In the genomic region with DNA sequence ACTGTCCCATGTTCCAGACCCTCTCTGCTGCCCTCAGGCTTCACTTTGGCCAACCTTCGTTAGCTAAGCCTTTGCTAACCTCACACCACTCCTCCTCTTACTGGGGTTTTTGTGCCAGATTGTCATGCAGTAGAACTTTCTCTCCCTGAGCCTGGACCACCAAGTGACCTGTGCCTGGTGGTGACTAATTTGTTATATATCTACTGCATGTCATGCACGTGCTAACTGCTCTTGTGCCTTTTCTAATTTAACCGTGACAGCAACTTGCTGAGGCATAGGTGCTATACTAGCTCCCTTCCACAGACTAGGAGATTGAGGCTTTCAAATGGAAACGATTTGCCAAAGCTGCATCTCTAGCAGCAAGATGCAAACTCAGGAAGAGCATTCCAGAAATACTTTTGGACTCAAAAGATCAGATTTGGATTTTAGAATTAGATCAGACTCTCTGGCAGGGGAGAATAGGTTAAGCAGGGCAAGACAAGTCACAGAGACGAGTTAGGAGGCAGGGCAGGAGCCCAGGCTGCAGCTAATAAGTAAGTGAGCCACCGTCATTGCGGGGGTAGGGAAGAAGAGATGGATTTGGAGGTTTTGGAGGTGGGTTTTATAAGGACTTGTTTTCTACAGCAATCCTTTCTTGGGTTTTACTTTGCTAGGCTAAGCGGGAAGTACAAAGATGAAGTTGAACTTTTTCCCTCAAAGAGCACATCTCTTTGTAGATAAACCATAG, we compare ENCODE assay signal across 13 cellular contexts. TPM values are rescaled to one million over a fixed set of nuclear protein-coding genes. Genes with fewer than 3 reads are reported as not detected.
DNase-seq lines count a peak whose midpoint lies in the region; ATAC-seq and TF ChIP-seq lines count a peak whose summit lies in the region.
"Had no signal": no experiment of that assay in that cellular context is flagged by ENCODE, and none has a peak within 500 bp of the region (broad histone marks: within the 10 kb centered on the region; RNA-seq: fewer than 3 reads in every experiment).

No MANE protein-coding gene starts in this region.

- peaks cover 38% of the 10 kb centered on the region for H3K79me2 ChIP-seq in PC-9 (ENCODE audit: low read depth)

- H3K36me3 Mint-ChIP-seq in activated CD8-positive, alpha-beta memory T cell treated with anti-CD3 and anti-CD28 coated beads, Interleukin-2, amount 10 ng/mL, durations not matched to agents 7 days and 5 days, result peaks cover 13% of the 10 kb centered on the region
- H3K36me3 Mint-ChIP-seq in endodermal cell (ENCODE audit: low read depth) (peaks cover 12% of the 10 kb centered on the region), progenitor cell of endocrine pancreas (ENCODE audit: insufficient read depth) (peaks cover 2% of the 10 kb centered on the region)

- 73 to 77% methylated on average over 6 to 8 of the region's 8 CpGs for WGBS in endodermal cell (ENCODE audit: insufficient coverage in 1 of 2, insufficient read length in 1 of 2), 2 experiments
- 72% methylated on average over 8 of the region's 8 CpGs for WGBS in esophagus muscularis mucosa

- H3K4me1 Mint-ChIP-seq in activated CD8-positive, alpha-beta memory T cell treated with anti-CD3 and anti-CD28 coated beads, Interleukin-2, amount 10 ng/mL, durations not matched to agents 7 days and 5 days, result peaks cover 42% of the 10 kb centered on the region
- peaks cover 23% of the 10 kb centered on the region for H3K4me1 Mint-ChIP-seq in endodermal cell
- peaks cover 22% of the 10 kb centered on the region for H3K4me1 Mint-ChIP-seq in progenitor cell of endocrine pancreas (ENCODE audit: low read depth)

- CTCF ChIA-PET in activated CD8-positive, alpha-beta memory T cell treated with anti-CD3 and anti-CD28 coated beads, Interleukin-2, amount 10 ng/mL, durations not matched to agents 7 days and 5 days (lab: Charles Lee), result interaction anchor here (3.0 to 3.1 kb wide), 2 partner anchors 51 to 74 kb away, joined by 16 to 20 read pairs; partner anchors contain the start of gene MTERF4
- CTCF ChIA-PET in PC-9 (lab: Charles Lee), result interaction anchor here (0.5 kb wide), 1 partner anchor 439 kb away, joined by 8 read pairs; no protein-coding TSS in a partner anchor

- H3K9me2 ChIP-seq in PC-9 (ENCODE audit: insufficient read depth), result no peaks in the 10 kb centered on the region

- POLR2A ChIA-PET in PC-9 (lab: Charles Lee; ENCODE audit: unreplicated experiment), result no interaction called here

- H3F3A ChIP-seq in PC-9 (ENCODE audit: insufficient read depth, low read depth), result no peaks in the 10 kb centered on the region

- H3K36me3 ChIP-seq in PC-9 (ENCODE audit: low read depth) (0 out of 2 replicates have a peak, but pooled peaks cover 3% of the 10 kb centered on the region), endodermal cell (ENCODE audit: control insufficient read depth, insufficient read depth, low read length) (peaks cover 9% of the 10 kb centered on the region), esophagus muscularis mucosa (peaks cover 0 to 38% (median 21%) of the 10 kb centered on the region in 4 donors)
- H3K36me3 ChIP-seq: thyroid gland had no signal

- no peak overlapping the region for H3K27ac Mint-ChIP-seq in activated CD8-positive, alpha-beta memory T cell treated with anti-CD3 and anti-CD28 coated beads, Interleukin-2, amount 10 ng/mL, durations not matched to agents 7 days and 5 days
- H3K27ac Mint-ChIP-seq in endodermal cell, result peak overlapping the region; percentile 1
- H3K27ac Mint-ChIP-seq in progenitor cell of endocrine pancreas, result no peak overlapping the region

- no peaks in the 10 kb centered on the region for H3K9me3 Mint-ChIP-seq in activated CD8-positive, alpha-beta memory T cell treated with anti-CD3 and anti-CD28 coated beads, Interleukin-2, amount 10 ng/mL, durations not matched to agents 7 days and 5 days (ENCODE audit: low read depth)
- no peaks in the 10 kb centered on the region for H3K9me3 Mint-ChIP-seq in endodermal cell
- H3K9me3 Mint-ChIP-seq in progenitor cell of endocrine pancreas (ENCODE audit: low read depth), result no peaks in the 10 kb centered on the region

- TF ChIP-seq CTCF in PC-9 (conservative IDR thresholded peaks at IDR 0.05) (no peak), endodermal cell (conservative IDR thresholded peaks at IDR 0.05) (no peak), progenitor cell of endocrine pancreas (IDR thresholded peaks at IDR 0.05; ENCODE audit: unreplicated experiment) (no peak), esophagus muscularis mucosa (IDR thresholded peaks at IDR 0.05) (no peak)

- H4K20me1 ChIP-seq in PC-9 (ENCODE audit: insufficient read depth), result peaks cover 5% of the 10 kb centered on the region; the same call in 1 of the 2 replicates

- H3K4me3 ChIP-seq in PC-9 (no peak overlapping the region), endodermal cell (ENCODE audit: low read length) (no peak overlapping the region), esophagus muscularis mucosa (no peak overlapping the region)
- H3K4me3 ChIP-seq: thyroid gland had no signal

- H3K4me3 Mint-ChIP-seq in activated CD8-positive, alpha-beta memory T cell treated with anti-CD3 and anti-CD28 coated beads, Interleukin-2, amount 10 ng/mL, durations not matched to agents 7 days and 5 days, result peak overlapping the region; percentile 89
- H3K4me3 Mint-ChIP-seq in endodermal cell, result peak overlapping the region; percentile 89
- H3K4me3 Mint-ChIP-seq in progenitor cell of endocrine pancreas (ENCODE audit: low read depth), result peak overlapping the region; percentile 91

- no peaks in the 10 kb centered on the region for H3K27me3 ChIP-seq in PC-9 (ENCODE audit: insufficient read depth, low read depth)
- H3K27me3 ChIP-seq in endodermal cell (ENCODE audit: control insufficient read depth, insufficient read depth, low read length, poor library complexity, severe bottlenecking), result peaks cover 5% of the 10 kb centered on the region
- H3K27me3 ChIP-seq in esophagus muscularis mucosa, result no peaks in the 10 kb centered on the region
- H3K27me3 ChIP-seq: thyroid gland had no signal

- no peak for DNase-seq in activated CD8-positive, alpha-beta memory T cell treated with anti-CD3 and anti-CD28 coated beads, Interleukin-2, amount 10 ng/mL, durations not matched to agents 7 days and 5 days
- DNase-seq in activated CD8-positive, alpha-beta memory T cell treated with anti-CD3 and anti-CD28 coated beads, Interleukin-2, amount 50 U/mL, for 4 hours, result no peak
- DNase-seq in PC-9 (no peak), endodermal cell (no peak), progenitor cell of endocrine pancreas (ENCODE audit: low spot score, unreplicated experiment) (no peak), esophagus muscularis mucosa (ENCODE audit: extremely low spot score) (no peak), foreskin melanocyte (no peak)
- DNase-seq: ACHN; activated CD4-positive, CD25-positive, alpha-beta regulatory T cell; lower lobe of right lung; right cardiac atrium; thyroid gland had no signal

- no peaks in the 10 kb centered on the region for H3K27me3 Mint-ChIP-seq in activated CD8-positive, alpha-beta memory T cell treated with anti-CD3 and anti-CD28 coated beads, Interleukin-2, amount 10 ng/mL, durations not matched to agents 7 days and 5 days
- H3K27me3 Mint-ChIP-seq in endodermal cell (ENCODE audit: insufficient read depth) (peaks cover 2% of the 10 kb centered on the region), progenitor cell of endocrine pancreas (no peaks in the 10 kb centered on the region)

- no peak overlapping the region for H3K9ac ChIP-seq in endodermal cell (ENCODE audit: extremely low read depth, low read length, poor library complexity, severe bottlenecking)

- no peaks in the 10 kb centered on the region for H3K9me3 ChIP-seq in PC-9 (ENCODE audit: insufficient read depth, low read depth)
- H3K9me3 ChIP-seq in endodermal cell (ENCODE audit: control insufficient read depth, low read length), result no peaks in the 10 kb centered on the region
- H3K9me3 ChIP-seq in esophagus muscularis mucosa, result no peaks in the 10 kb centered on the region
- H3K9me3 ChIP-seq: lower lobe of right lung, thyroid gland had no signal

- ATAC-seq in activated CD8-positive, alpha-beta memory T cell treated with anti-CD3 and anti-CD28 coated beads, Interleukin-2, amount 10 ng/mL, durations not matched to agents 7 days and 5 days, result no peak
- ATAC-seq in HG02571 (IDR thresholded peaks at IDR 0.05; ENCODE audit: unreplicated experiment), result no peak
- ATAC-seq: lower lobe of right lung, right cardiac atrium had no signal

- no peak overlapping the region; the same call in 1 of the 2 replicates for H3K4me2 ChIP-seq in PC-9

- TF ChIP-seq POLR2A in esophagus muscularis mucosa (IDR thresholded peaks at IDR 0.05; ENCODE audit: low read depth), result no peak

- H3K4me1 ChIP-seq in PC-9 (replicated peaks; ENCODE audit: insufficient read depth), result peaks cover 17% of the 10 kb centered on the region
- no peaks in the 10 kb centered on the region for H3K4me1 ChIP-seq in endodermal cell (ENCODE audit: control insufficient read depth, insufficient read depth, low read length)
- peaks cover 11 to 33% (median 24%) of the 10 kb centered on the region in 4 donors for H3K4me1 ChIP-seq in esophagus muscularis mucosa

- intact Hi-C loops in PC-9 (cut with micrococcal nuclease; ENCODE audit: unreplicated experiment) (loop anchor here (5.0 kb wide), 1 partner anchor 255 kb away; the partner anchor contains the start of gene MAB21L4), esophagus muscularis mucosa (cut with DNase I) (loop anchor here (5.0 kb wide), 1 partner anchor 50 kb away; the partner anchor contains the start of gene MTERF4)

- no peak for TF ChIP-seq EP300 in esophagus muscularis mucosa (IDR thresholded peaks at IDR 0.05)

- TSS peak; percentile 31 for BruUV-seq in PC-9 (replicated peaks; lab: Mats Ljungman, UMichigan)

- no peak overlapping the region for H3K27ac ChIP-seq in PC-9
- H3K27ac ChIP-seq in endodermal cell (ENCODE audit: low read depth, low read length), result no peak overlapping the region
- no peak overlapping the region for H3K27ac ChIP-seq in esophagus muscularis mucosa (replicated peaks in 1 of 4)
- H3K27ac ChIP-seq: lower lobe of right lung, thyroid gland had no signal

- H2AFZ ChIP-seq in PC-9, result no peak overlapping the region

RNA-seq across cellular contexts. Expression of gene PPP1R7, which starts 1.8 kb away (rescaled TPM):
- 10 to 100 TPM; 86.4 to 99.5 TPM for total RNA-seq in activated CD8-positive, alpha-beta memory T cell treated with anti-CD3 and anti-CD28 coated beads, Interleukin-2, amount 10 ng/mL, durations not matched to agents 7 days and 5 days
- total RNA-seq in PC-9 (2021), result 113 and 143 TPM in 2 replicates
- total RNA-seq in endodermal cell, result 10 to 100 TPM; 48.5 to 52.7 TPM
- 54.8 TPM for polyA plus RNA-seq in endodermal cell (2013, experiment 1 of 2)
- polyA plus RNA-seq in endodermal cell (2013, experiment 2 of 2), result 59.1 TPM
- 46.5 and 49.9 TPM in 2 replicates for total RNA-seq in progenitor cell of endocrine pancreas
- total RNA-seq in esophagus muscularis mucosa, result 10 to 100 TPM; 69.1 to 87.2 (median 73.7) TPM

RNA-seq across cellular contexts. Expression of gene PASK, which starts 2.8 kb away (rescaled TPM):
- total RNA-seq in activated CD8-positive, alpha-beta memory T cell treated with anti-CD3 and anti-CD28 coated beads, Interleukin-2, amount 10 ng/mL, durations not matched to agents 7 days and 5 days, result 10 to 100 TPM; 65.1 to 71.9 TPM
- 70.4 and 77.5 TPM in 2 replicates for total RNA-seq in PC-9 (2021)
- total RNA-seq in endodermal cell, result 10 to 100 TPM; 76.5 to 94.5 TPM
- polyA plus RNA-seq in endodermal cell (2013, experiment 1 of 2), result 24.8 TPM
- 21.1 TPM for polyA plus RNA-seq in endodermal cell (2013, experiment 2 of 2)
- 57.1 and 60.4 TPM in 2 replicates for total RNA-seq in progenitor cell of endocrine pancreas
- 1 to 10 TPM; 1.5 to 3.3 (median 2.2) TPM for total RNA-seq in esophagus muscularis mucosa

RNA-seq across cellular contexts. Expression of gene ANO7, which starts 36.4 kb away (rescaled TPM):
- total RNA-seq in activated CD8-positive, alpha-beta memory T cell treated with anti-CD3 and anti-CD28 coated beads, Interleukin-2, amount 10 ng/mL, durations not matched to agents 7 days and 5 days, result 1 to 10 TPM in 1 of 2 experiments, under 1 TPM in 1; 0.53 to 1.1 TPM
- total RNA-seq in PC-9 (2021), result 6.5 and 8.5 TPM in 2 replicates
- 1 to 10 TPM; 8.1 to 8.5 TPM for total RNA-seq in endodermal cell
- polyA plus RNA-seq in endodermal cell (2013, experiment 1 of 2), result 1.3 TPM
- polyA plus RNA-seq in endodermal cell (2013, experiment 2 of 2), result 2.0 TPM
- 2.5 and 3.0 TPM in 2 replicates for total RNA-seq in progenitor cell of endocrine pancreas
- 1 to 10 TPM in 1 of 4 donors, under 1 TPM in 2, not detected in 1; 0.32 to 1.3 (median 0.42) TPM for total RNA-seq in esophagus muscularis mucosa

RNA-seq across cellular contexts. Expression of gene MTERF4, which starts 50.0 kb away (rescaled TPM):
- total RNA-seq in activated CD8-positive, alpha-beta memory T cell treated with anti-CD3 and anti-CD28 coated beads, Interleukin-2, amount 10 ng/mL, durations not matched to agents 7 days and 5 days, result 10 to 100 TPM; 31.5 to 33.0 TPM
- total RNA-seq in PC-9 (2021) (38.6 and 42.8 TPM in 2 replicates), endodermal cell (10 to 100 TPM; 33.2 to 42.5 TPM), progenitor cell of endocrine pancreas (57.2 and 63.0 TPM in 2 replicates), esophagus muscularis mucosa (10 to 100 TPM; 19.5 to 26.6 (median 24.5) TPM)
- polyA plus RNA-seq in endodermal cell (2013, experiment 1 of 2), result 37.9 TPM
- polyA plus RNA-seq in endodermal cell (2013, experiment 2 of 2), result 36.3 TPM

Comparison
In these comparisons a context has a peak if more than half of its experiments do, and no peak if none do; other contexts are left out.
1. RNA of gene PASK, which starts 2.8 kb away (total RNA-seq): 76.5 to 94.5 TPM in endodermal cell, 70.4 to 77.5 TPM in PC-9, 65.1 to 71.9 TPM in activated CD8-positive, alpha-beta memory T cell treated with anti-CD3 and anti-CD28 coated beads, Interleukin-2, amount 10 ng/mL, durations not matched to agents 7 days and 5 days and 57.1 to 60.4 TPM in progenitor cell of endocrine pancreas; 1.5 to 3.3 TPM in esophagus muscularis mucosa; every median in the first group is over 10 times any median in the second.
2. Peak in every context shown above with its lines, with median percentiles within 50 percentile points of each other: H3K4me3 Mint-ChIP-seq.